Comparison of ENCODE assay signal across 20 cellular contexts in the genomic region with DNA sequence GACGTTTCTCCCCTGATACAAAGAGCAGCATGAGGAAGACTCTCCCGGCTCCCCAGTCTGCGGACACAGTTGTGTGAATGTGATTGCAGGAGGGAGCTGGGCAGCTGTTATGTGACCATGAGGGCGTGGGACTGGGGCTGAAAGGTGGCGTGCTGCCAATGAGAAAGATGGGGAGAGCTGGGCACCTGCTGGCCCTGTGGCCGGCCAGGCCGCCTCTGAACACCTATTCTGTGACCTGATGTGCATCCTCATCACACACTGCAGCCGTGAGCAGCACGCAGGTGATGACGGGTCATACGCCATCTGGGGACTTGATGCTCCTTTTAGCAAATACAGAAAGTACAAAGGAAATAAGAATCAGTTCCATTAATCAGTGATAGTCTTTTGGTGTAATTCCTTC.
A peak's percentile ranks its signal among the peaks of the same experiment; 100 is the strongest.
DNase-seq lines count a peak whose midpoint lies in the region; ATAC-seq and TF ChIP-seq lines count a peak whose summit lies in the region.
"Had no signal": no experiment of that assay in that cellular context is flagged by ENCODE, and none has a peak within 500 bp of the region (broad histone marks: within the 10 kb centered on the region; RNA-seq: fewer than 3 reads in every experiment).

No MANE protein-coding gene starts in this region.

- H3K27ac ChIP-seq in right atrium auricular region (no peak overlapping the region), left ventricle myocardium inferior (replicated peaks) (no peak overlapping the region), PC-3 (ENCODE audit: low read length) (no peak overlapping the region)
- H3K27ac ChIP-seq: 22Rv1, C4-2B had no signal

- H3K27me3 ChIP-seq in right atrium auricular region: no peaks in the 10 kb centered on the region
- no peaks in the 10 kb centered on the region for H3K27me3 ChIP-seq in left ventricle myocardium inferior (ENCODE audit: low read depth)
- H3K27me3 ChIP-seq in PC-3 (ENCODE audit: low read length): no peaks in the 10 kb centered on the region
- H3K27me3 ChIP-seq: BE2C had no signal

- no peak overlapping the region for H2AFZ ChIP-seq in PC-3 (ENCODE audit: low read length)
- H2AFZ ChIP-seq: GM23338 had no signal

- no peak overlapping the region for H3K9ac ChIP-seq in PC-3 (ENCODE audit: low read length)

- no peak for ATAC-seq in central memory CD8-positive, alpha-beta T cell (replicated peaks; ENCODE audit: extremely low read depth, poor library complexity, severe bottlenecking)
- no peak for ATAC-seq in PC-3
- ATAC-seq: CD8-positive, alpha-beta T cell; GM12878; GM23338; HCT116 had no signal

- intact Hi-C loops in left ventricle myocardium inferior (cut with micrococcal nuclease): no loop called here
- intact Hi-C loops in PC-3 (cut with micrococcal nuclease): no loop called here

- no peaks in the 10 kb centered on the region for H3K9me2 ChIP-seq in PC-3 (replicated peaks; ENCODE audit: low read length)

- H3K9me3 ChIP-seq in right atrium auricular region (no peaks in the 10 kb centered on the region), left ventricle myocardium inferior (replicated peaks) (no peaks in the 10 kb centered on the region), PC-3 (ENCODE audit: low read length) (no peaks in the 10 kb centered on the region)
- H3K9me3 ChIP-seq: BE2C, Caco-2 had no signal

- BruUV-seq in PC-3 (replicated peaks; lab: Mats Ljungman, UMichigan): no TSS peak

- H3K4me1 ChIP-seq in right atrium auricular region (no peaks in the 10 kb centered on the region), left ventricle myocardium inferior (no peaks in the 10 kb centered on the region), PC-3 (ENCODE audit: insufficient read depth, low read length) (no peaks in the 10 kb centered on the region)
- H3K4me1 ChIP-seq: BE2C had no signal

- H3K9me3 Mint-ChIP-seq in central memory CD8-positive, alpha-beta T cell: no peaks in the 10 kb centered on the region
- no peaks in the 10 kb centered on the region for H3K9me3 Mint-ChIP-seq in neural crest cell
- H3K9me3 Mint-ChIP-seq: CD8-positive, alpha-beta T cell; GM23338; H9 had no signal

- POLR2A ChIA-PET in PC-3 (lab: Charles Lee; ENCODE audit: unreplicated experiment): no interaction called here

- H3K36me3 ChIP-seq in right atrium auricular region (no peaks in the 10 kb centered on the region), left ventricle myocardium inferior (peaks cover 7% of the 10 kb centered on the region), PC-3 (ENCODE audit: low read depth, low read length) (no peaks in the 10 kb centered on the region)
- H3K36me3 ChIP-seq: BE2C had no signal

- CTCF ChIA-PET in PC-3 (lab: Charles Lee): no interaction called here

- no peaks in the 10 kb centered on the region for H3K79me2 ChIP-seq in PC-3 (ENCODE audit: low read length)

- H3K4me3 Mint-ChIP-seq in central memory CD8-positive, alpha-beta T cell: no peak overlapping the region
- no peak overlapping the region for H3K4me3 Mint-ChIP-seq in neural crest cell
- H3K4me3 Mint-ChIP-seq: CD4-positive, CD25-positive, alpha-beta regulatory T cell; CD8-positive, alpha-beta T cell; GM23338; H9 had no signal

- H3F3A ChIP-seq in PC-3 (ENCODE audit: low read length, unreplicated experiment): no peaks in the 10 kb centered on the region

- DNase-seq in right atrium auricular region (ENCODE audit: low spot score): peak; percentile 13
- DNase-seq in left ventricle myocardium inferior: no peak
- DNase-seq in central memory CD8-positive, alpha-beta T cell (ENCODE audit: low spot score in 2 of 2): no peak
- DNase-seq in neural crest cell (ENCODE audit: low read depth, low spot score): no peak
- no peak for DNase-seq in SW480 (ENCODE audit: low spot score)
- DNase-seq in superior temporal gyrus (ENCODE audit: extremely low spot score): no peak
- DNase-seq in PC-3: no peak
- DNase-seq: BE2C; Caco-2; CD4-positive, CD25-positive, alpha-beta regulatory T cell; DMS153; DND-41; GDM1; H9 had no signal

- H3K4me2 ChIP-seq in PC-3 (ENCODE audit: low read length): no peak overlapping the region
- H3K4me2 ChIP-seq: GM23338 had no signal

- H3K4me3 ChIP-seq in right atrium auricular region: no peak overlapping the region
- H3K4me3 ChIP-seq in left ventricle myocardium inferior: no peak overlapping the region
- H3K4me3 ChIP-seq in PC-3 (ENCODE audit: low read length): no peak overlapping the region
- H3K4me3 ChIP-seq: GM12878, GM23338 had no signal

- peak overlapping the region; percentile 4 for H3K27ac Mint-ChIP-seq in central memory CD8-positive, alpha-beta T cell (ENCODE audit: low read depth)
- H3K27ac Mint-ChIP-seq in neural crest cell (ENCODE audit: unreplicated experiment): peak overlapping the region; percentile 84
- H3K27ac Mint-ChIP-seq: CD8-positive, alpha-beta T cell; GM23338 had no signal

- no peaks in the 10 kb centered on the region for H4K20me1 ChIP-seq in PC-3 (ENCODE audit: low read length)

- TF ChIP-seq CTCF in right atrium auricular region (IDR thresholded peaks at IDR 0.05): no peak
- TF ChIP-seq CTCF in left ventricle myocardium inferior (IDR thresholded peaks at IDR 0.05; ENCODE audit: borderline replicate concordance): no peak
- TF ChIP-seq CTCF in neural crest cell (conservative IDR thresholded peaks at IDR 0.05): no peak
- no peak for TF ChIP-seq CTCF in PC-3 (conservative IDR thresholded peaks at IDR 0.05; ENCODE audit: low read depth, low read length)

- H3K4me1 Mint-ChIP-seq in central memory CD8-positive, alpha-beta T cell: no peaks in the 10 kb centered on the region
- peaks cover 4% of the 10 kb centered on the region for H3K4me1 Mint-ChIP-seq in neural crest cell
- H3K4me1 Mint-ChIP-seq: GM23338 had no signal

- no peaks in the 10 kb centered on the region for H3K36me3 Mint-ChIP-seq in central memory CD8-positive, alpha-beta T cell (ENCODE audit: insufficient read depth)
- no peaks in the 10 kb centered on the region for H3K36me3 Mint-ChIP-seq in neural crest cell (ENCODE audit: low read depth)

- no peaks in the 10 kb centered on the region for H3K27me3 Mint-ChIP-seq in central memory CD8-positive, alpha-beta T cell
- no peaks in the 10 kb centered on the region for H3K27me3 Mint-ChIP-seq in neural crest cell (ENCODE audit: low read depth)
- H3K27me3 Mint-ChIP-seq: CD4-positive, CD25-positive, alpha-beta regulatory T cell had no signal
